In the genomic region with DNA sequence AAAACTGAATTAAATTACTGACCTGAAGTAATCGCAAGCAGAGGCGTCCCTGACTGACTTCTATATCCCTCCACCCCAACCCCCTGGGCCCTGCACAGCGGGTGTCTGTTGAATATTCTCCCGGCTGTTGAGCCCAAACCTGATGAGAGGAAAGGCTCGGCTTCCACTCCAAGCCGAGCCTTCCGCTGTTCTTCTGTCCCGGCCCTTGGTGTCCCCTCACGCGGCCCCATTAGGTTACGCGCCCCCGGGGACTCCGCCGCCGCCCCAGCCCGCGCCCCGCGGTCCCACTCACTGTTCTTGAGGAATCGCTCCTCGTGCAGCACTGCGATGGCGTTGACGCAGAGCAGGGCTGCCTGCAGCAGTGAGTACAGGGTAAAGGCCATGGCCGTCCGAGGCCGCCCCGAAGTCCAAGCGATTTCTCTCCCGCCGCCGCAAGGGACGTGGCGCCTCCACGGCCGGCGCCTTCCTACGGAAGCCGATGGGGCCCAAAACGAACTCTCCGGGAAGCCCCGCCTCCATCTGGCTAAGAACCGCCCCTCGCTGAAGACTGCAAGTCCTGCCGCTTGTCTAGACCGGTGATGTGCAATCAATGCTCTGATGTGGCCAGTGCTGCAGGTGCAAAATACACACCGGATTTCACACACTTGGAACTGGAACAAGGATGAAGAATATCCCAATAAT, we compare ENCODE assay signal across 1 cellular context.
TF ChIP-seq lines count a peak whose summit lies in the region.

Gene IER3IP1 (minus strand): TSS at position 470 of the 681 bp plus-strand sequence. CDS start 87 bp downstream, at position 383.

TF ChIP-seq in HepG2, 621 proteins besides CTCF, POLR2A, EP300 and RAD21 (continued from another document and continues in another):
- TF ChIP-seq, protein P1, sequence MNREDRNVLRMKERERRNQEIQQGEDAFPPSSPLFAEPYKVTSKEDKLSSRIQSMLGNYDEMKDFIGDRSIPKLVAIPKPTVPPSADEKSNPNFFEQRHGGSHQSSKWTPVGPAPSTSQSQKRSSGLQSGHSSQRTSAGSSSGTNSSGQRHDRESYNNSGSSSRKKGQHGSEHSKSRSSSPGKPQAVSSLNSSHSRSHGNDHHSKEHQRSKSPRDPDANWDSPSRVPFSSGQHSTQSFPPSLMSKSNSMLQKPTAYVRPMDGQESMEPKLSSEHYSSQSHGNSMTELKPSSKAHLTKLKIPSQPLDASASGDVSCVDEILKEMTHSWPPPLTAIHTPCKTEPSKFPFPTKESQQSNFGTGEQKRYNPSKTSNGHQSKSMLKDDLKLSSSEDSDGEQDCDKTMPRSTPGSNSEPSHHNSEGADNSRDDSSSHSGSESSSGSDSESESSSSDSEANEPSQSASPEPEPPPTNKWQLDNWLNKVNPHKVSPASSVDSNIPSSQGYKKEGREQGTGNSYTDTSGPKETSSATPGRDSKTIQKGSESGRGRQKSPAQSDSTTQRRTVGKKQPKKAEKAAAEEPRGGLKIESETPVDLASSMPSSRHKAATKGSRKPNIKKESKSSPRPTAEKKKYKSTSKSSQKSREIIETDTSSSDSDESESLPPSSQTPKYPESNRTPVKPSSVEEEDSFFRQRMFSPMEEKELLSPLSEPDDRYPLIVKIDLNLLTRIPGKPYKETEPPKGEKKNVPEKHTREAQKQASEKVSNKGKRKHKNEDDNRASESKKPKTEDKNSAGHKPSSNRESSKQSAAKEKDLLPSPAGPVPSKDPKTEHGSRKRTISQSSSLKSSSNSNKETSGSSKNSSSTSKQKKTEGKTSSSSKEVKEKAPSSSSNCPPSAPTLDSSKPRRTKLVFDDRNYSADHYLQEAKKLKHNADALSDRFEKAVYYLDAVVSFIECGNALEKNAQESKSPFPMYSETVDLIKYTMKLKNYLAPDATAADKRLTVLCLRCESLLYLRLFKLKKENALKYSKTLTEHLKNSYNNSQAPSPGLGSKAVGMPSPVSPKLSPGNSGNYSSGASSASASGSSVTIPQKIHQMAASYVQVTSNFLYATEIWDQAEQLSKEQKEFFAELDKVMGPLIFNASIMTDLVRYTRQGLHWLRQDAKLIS (CRISPR knock-in tag; IDR thresholded peaks at IDR 0.05) = no peak
- no peak for TF ChIP-seq AHDC1 (CRISPR knock-in tag; IDR thresholded peaks at IDR 0.05; ENCODE audit: borderline replicate concordance)
- TF ChIP-seq ZSCAN20 (CRISPR knock-in tag; IDR thresholded peaks at IDR 0.05; ENCODE audit: borderline replicate concordance) = peak; percentile 67; the same call in 1 of the 2 replicates
- TF ChIP-seq E2F5 (CRISPR knock-in tag; conservative IDR thresholded peaks at IDR 0.05) = peak; percentile 77; the same call in 1 of the 2 replicates
- peak; percentile 53; the same call in 1 of the 2 replicates for TF ChIP-seq ZNF609 (CRISPR knock-in tag; IDR thresholded peaks at IDR 0.05; ENCODE audit: borderline replicate concordance)
- TF ChIP-seq FOXK2 (IDR thresholded peaks at IDR 0.05) = no peak
- no peak; the same call in 1 of the 2 replicates for TF ChIP-seq ZKSCAN8 (CRISPR knock-in tag; IDR thresholded peaks at IDR 0.05; ENCODE audit: borderline replicate concordance)
- TF ChIP-seq, protein P2, sequence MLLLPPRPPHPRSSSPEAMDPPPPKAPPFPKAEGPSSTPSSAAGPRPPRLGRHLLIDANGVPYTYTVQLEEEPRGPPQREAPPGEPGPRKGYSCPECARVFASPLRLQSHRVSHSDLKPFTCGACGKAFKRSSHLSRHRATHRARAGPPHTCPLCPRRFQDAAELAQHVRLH (CRISPR knock-in tag; IDR thresholded peaks at IDR 0.05; ENCODE audit: borderline replicate concordance, low read depth) = peak; percentile 73
- TF ChIP-seq ZNF878 (CRISPR knock-in tag; IDR thresholded peaks at IDR 0.05) = no peak
- 0 out of 2 replicates have a peak, but pooled peaks have one; percentile 59 for TF ChIP-seq ZNF747 (CRISPR knock-in tag; IDR thresholded peaks at IDR 0.05; ENCODE audit: borderline replicate concordance)
- peak; percentile 86; the same call in 1 of the 2 replicates for TF ChIP-seq ZNF556 (CRISPR knock-in tag; IDR thresholded peaks at IDR 0.05; ENCODE audit: borderline replicate concordance)
- TF ChIP-seq, protein P3, sequence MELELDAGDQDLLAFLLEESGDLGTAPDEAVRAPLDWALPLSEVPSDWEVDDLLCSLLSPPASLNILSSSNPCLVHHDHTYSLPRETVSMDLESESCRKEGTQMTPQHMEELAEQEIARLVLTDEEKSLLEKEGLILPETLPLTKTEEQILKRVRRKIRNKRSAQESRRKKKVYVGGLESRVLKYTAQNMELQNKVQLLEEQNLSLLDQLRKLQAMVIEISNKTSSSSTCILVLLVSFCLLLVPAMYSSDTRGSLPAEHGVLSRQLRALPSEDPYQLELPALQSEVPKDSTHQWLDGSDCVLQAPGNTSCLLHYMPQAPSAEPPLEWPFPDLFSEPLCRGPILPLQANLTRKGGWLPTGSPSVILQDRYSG (CRISPR knock-in tag; IDR thresholded peaks at IDR 0.05) = no peak
- TF ChIP-seq, protein P4, sequence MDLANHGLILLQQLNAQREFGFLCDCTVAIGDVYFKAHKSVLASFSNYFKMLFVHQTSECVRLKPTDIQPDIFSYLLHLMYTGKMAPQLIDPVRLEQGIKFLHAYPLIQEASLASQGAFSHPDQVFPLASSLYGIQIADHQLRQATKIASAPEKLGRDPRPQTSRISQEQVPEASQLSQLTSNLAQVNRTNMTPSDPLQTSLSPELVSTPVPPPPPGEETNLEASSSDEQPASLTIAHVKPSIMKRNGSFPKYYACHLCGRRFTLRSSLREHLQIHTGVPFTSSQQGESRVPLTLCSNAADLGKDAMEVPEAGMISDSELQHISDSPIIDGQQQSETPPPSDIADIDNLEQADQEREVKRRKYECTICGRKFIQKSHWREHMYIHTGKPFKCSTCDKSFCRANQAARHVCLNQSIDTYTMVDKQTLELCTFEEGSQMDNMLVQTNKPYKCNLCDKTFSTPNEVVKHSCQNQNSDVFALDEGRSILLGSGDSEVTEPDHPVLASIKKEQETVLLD (CRISPR knock-in tag; IDR thresholded peaks at IDR 0.05; ENCODE audit: low read depth) = no peak
- TF ChIP-seq RNF2 (conservative IDR thresholded peaks at IDR 0.05; ENCODE audit: low read depth) = peak; percentile 74
- peak; percentile 50 for TF ChIP-seq DRAP1 (CRISPR knock-in tag; IDR thresholded peaks at IDR 0.05)
- peak; percentile 82; the same call in 1 of the 2 replicates for TF ChIP-seq HINFP (CRISPR knock-in tag; IDR thresholded peaks at IDR 0.05; ENCODE audit: low read depth)
- TF ChIP-seq, protein P5, sequence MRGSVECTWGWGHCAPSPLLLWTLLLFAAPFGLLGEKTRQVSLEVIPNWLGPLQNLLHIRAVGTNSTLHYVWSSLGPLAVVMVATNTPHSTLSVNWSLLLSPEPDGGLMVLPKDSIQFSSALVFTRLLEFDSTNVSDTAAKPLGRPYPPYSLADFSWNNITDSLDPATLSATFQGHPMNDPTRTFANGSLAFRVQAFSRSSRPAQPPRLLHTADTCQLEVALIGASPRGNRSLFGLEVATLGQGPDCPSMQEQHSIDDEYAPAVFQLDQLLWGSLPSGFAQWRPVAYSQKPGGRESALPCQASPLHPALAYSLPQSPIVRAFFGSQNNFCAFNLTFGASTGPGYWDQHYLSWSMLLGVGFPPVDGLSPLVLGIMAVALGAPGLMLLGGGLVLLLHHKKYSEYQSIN (CRISPR knock-in tag; IDR thresholded peaks at IDR 0.05; ENCODE audit: borderline replicate concordance) = no peak
- TF ChIP-seq MED13 (CRISPR knock-in tag; IDR thresholded peaks at IDR 0.05) = peak; percentile 40; the same call in 1 of the 2 replicates
- peak; percentile 54; the same call in 1 of the 2 replicates for TF ChIP-seq SRY (CRISPR knock-in tag; IDR thresholded peaks at IDR 0.05)
- TF ChIP-seq SKI (IDR thresholded peaks at IDR 0.05; ENCODE audit: partially characterized antibody) = peak; percentile 83
